19 cellular contexts compared by ENCODE assay signal in genomic region chr4:80521438-80521837, GRCh38.
A peak's percentile ranks its signal among the peaks of the same experiment; 100 is the strongest.
DNase-seq lines count a peak whose midpoint lies in the region; ATAC-seq and TF ChIP-seq lines count a peak whose summit lies in the region.
"Had no signal": no experiment of that assay in that cellular context is flagged by ENCODE, and none has a peak within 500 bp of the region (broad histone marks: within the 10 kb centered on the region; RNA-seq: fewer than 3 reads in every experiment).

No MANE protein-coding gene starts in this region.

- H3K27ac ChIP-seq in SU-DHL-6 (ENCODE audit: low read depth, low read length) = no peak overlapping the region
- H3K27ac ChIP-seq in effector memory CD4-positive, alpha-beta T cell (ENCODE audit: insufficient read depth, low read length, poor library complexity, severe bottlenecking) = no peak overlapping the region
- H3K27ac ChIP-seq: parathyroid adenoma, sigmoid colon had no signal

- no peaks in the 10 kb centered on the region for H3K9me3 ChIP-seq in SU-DHL-6 (ENCODE audit: insufficient read depth, low read length)
- no peaks in the 10 kb centered on the region for H3K9me3 ChIP-seq in effector memory CD4-positive, alpha-beta T cell (ENCODE audit: control insufficient read depth, low read length)
- H3K9me3 ChIP-seq: sigmoid colon had no signal

- H3K27me3 ChIP-seq in SU-DHL-6 (ENCODE audit: low read length) = no peaks in the 10 kb centered on the region
- no peaks in the 10 kb centered on the region for H3K27me3 ChIP-seq in effector memory CD4-positive, alpha-beta T cell (replicated peaks; ENCODE audit: control insufficient read depth, insufficient read depth, low read length, poor library complexity, severe bottlenecking)
- H3K27me3 ChIP-seq: sigmoid colon had no signal

- H3K4me3 ChIP-seq in SU-DHL-6 (ENCODE audit: insufficient read depth, low read length, poor library complexity, severe bottlenecking) = no peak overlapping the region
- H3K4me3 ChIP-seq in effector memory CD4-positive, alpha-beta T cell (ENCODE audit: insufficient read depth, low read depth, low read length, poor library complexity, severe bottlenecking) = no peak overlapping the region
- H3K4me3 ChIP-seq: sigmoid colon had no signal

- DNase-seq in HuH-7 (ENCODE audit: low spot score) (no peak), cortex of kidney (lab: John Stamatoyannopoulos, UW) (no peak), NCI-H1105 treated with DMSO at 0.1 percent for 48 hours (lab: John Stamatoyannopoulos, UW) (no peak)
- no peak for DNase-seq in effector memory CD4-positive, alpha-beta T cell
- DNase-seq: activated CD4-positive, alpha-beta T cell treated with anti-CD3 and anti-CD28 coated beads, Interleukin-2, amount 50 U/mL, for 4 hours; activated naive CD4-positive, alpha-beta T cell treated with anti-CD3 and anti-CD28 coated beads for 36 hours; aorta; DMS 273 treated with DMSO at 0.1 percent for 48 hours; GF-D8; HFFc6; islet precursor cell; mammary epithelial cell; NCI-H1694; sigmoid colon had no signal

- no peaks in the 10 kb centered on the region for H3K79me2 ChIP-seq in SU-DHL-6 (ENCODE audit: insufficient read depth, low read length)
- H3K79me2 ChIP-seq: parathyroid adenoma had no signal

- H3K4me1 ChIP-seq in effector memory CD4-positive, alpha-beta T cell (ENCODE audit: control insufficient read depth, insufficient read depth, low read length, poor library complexity, severe bottlenecking) = no peaks in the 10 kb centered on the region
- H3K4me1 ChIP-seq: parathyroid adenoma, sigmoid colon had no signal

- H3K9me2 ChIP-seq in SU-DHL-6 (replicated peaks; ENCODE audit: insufficient read depth, low read length) = no peaks in the 10 kb centered on the region

- H3K9ac ChIP-seq in SU-DHL-6 (ENCODE audit: low read length) = no peak overlapping the region
- H3K9ac ChIP-seq: parathyroid adenoma had no signal

- TF ChIP-seq CTCF in SU-DHL-6 (IDR thresholded peaks at IDR 0.05; ENCODE audit: insufficient read depth, low read length, poor library complexity, severe bottlenecking) = no peak

- no peaks in the 10 kb centered on the region for H3F3A ChIP-seq in SU-DHL-6 (ENCODE audit: insufficient read depth)

- no peak overlapping the region for H2AFZ ChIP-seq in SU-DHL-6 (ENCODE audit: low read depth, low read length, severe bottlenecking)
- H2AFZ ChIP-seq: parathyroid adenoma had no signal

- ATAC-seq in GM18511 (IDR thresholded peaks at IDR 0.05; ENCODE audit: unreplicated experiment) = peak; percentile 78
- peak; percentile 47 for ATAC-seq in HG02678 (IDR thresholded peaks at IDR 0.05; ENCODE audit: unreplicated experiment)
- ATAC-seq in HG03469 (IDR thresholded peaks at IDR 0.05; ENCODE audit: unreplicated experiment) = peak; percentile 78

- H3K36me3 ChIP-seq in SU-DHL-6 (ENCODE audit: low read length) = no peaks in the 10 kb centered on the region
- no peaks in the 10 kb centered on the region for H3K36me3 ChIP-seq in effector memory CD4-positive, alpha-beta T cell (ENCODE audit: control insufficient read depth, insufficient read depth, low read length)
- H3K36me3 ChIP-seq: sigmoid colon had no signal

- H3K4me2 ChIP-seq in SU-DHL-6 (ENCODE audit: low read depth, low read length, poor library complexity, severe bottlenecking) = peak overlapping the region; percentile 15

- no peaks in the 10 kb centered on the region for H4K20me1 ChIP-seq in SU-DHL-6 (ENCODE audit: low read depth, low read length)
